ENCODE assay signal across 2 cellular contexts in genomic region chr1:246506440-246506784, GRCh38.
TF ChIP-seq lines count a peak whose summit lies in the region.

No MANE protein-coding gene starts in this region.

TF ChIP-seq in GM12878, 131 proteins besides CTCF, POLR2A, EP300 and RAD21:
- no peak for TF ChIP-seq SKIL (IDR thresholded peaks at IDR 0.05; ENCODE audit: low read depth, poor library complexity, severe bottlenecking)
- TF ChIP-seq CHD2 (IDR thresholded peaks at IDR 0.05; ENCODE audit: borderline replicate concordance, low read depth, low read length) = 0 out of 2 replicates have a peak, but pooled peaks have one; percentile 4
- TF ChIP-seq MXI1 (IDR thresholded peaks at IDR 0.05; ENCODE audit: low read depth, low read length) = 0 out of 2 replicates have a peak, but pooled peaks have one; percentile 44

TF ChIP-seq in HepG2, 621 proteins besides CTCF, POLR2A, EP300 and RAD21:
- no peak for TF ChIP-seq SP1 (IDR thresholded peaks at IDR 0.05)
- TF ChIP-seq SP1 (CRISPR knock-in tag; IDR thresholded peaks at IDR 0.05) = no peak
- 0 out of 2 replicates have a peak, but pooled peaks have one; percentile 19 for TF ChIP-seq ARNTL (CRISPR knock-in tag; IDR thresholded peaks at IDR 0.05)
- no peak for TF ChIP-seq SSRP1 (CRISPR knock-in tag; IDR thresholded peaks at IDR 0.05)
- no peak for TF ChIP-seq REXO4 (CRISPR knock-in tag; IDR thresholded peaks at IDR 0.05; ENCODE audit: borderline replicate concordance)
- 0 out of 2 replicates have a peak, but pooled peaks have one; percentile 52 for TF ChIP-seq ZNF235 (CRISPR knock-in tag; IDR thresholded peaks at IDR 0.05; ENCODE audit: borderline replicate concordance)
- no peak for TF ChIP-seq HOMEZ (CRISPR knock-in tag; IDR thresholded peaks at IDR 0.05; ENCODE audit: low read depth)
- TF ChIP-seq SALL1 (CRISPR knock-in tag; IDR thresholded peaks at IDR 0.05) = no peak
- TF ChIP-seq HHEX (CRISPR knock-in tag; IDR thresholded peaks at IDR 0.05) = no peak
- TF ChIP-seq ZNF253 (CRISPR knock-in tag; IDR thresholded peaks at IDR 0.05; ENCODE audit: borderline replicate concordance) = no peak
- no peak for TF ChIP-seq TSC22D2 (CRISPR knock-in tag; IDR thresholded peaks at IDR 0.05; ENCODE audit: borderline replicate concordance)
- no peak for TF ChIP-seq ZBTB25 (CRISPR knock-in tag; IDR thresholded peaks at IDR 0.05)
- TF ChIP-seq ZFP1 (CRISPR knock-in tag; IDR thresholded peaks at IDR 0.05) = no peak
- TF ChIP-seq PHF20 (CRISPR knock-in tag; IDR thresholded peaks at IDR 0.05) = no peak
- TF ChIP-seq NFYC (CRISPR knock-in tag; IDR thresholded peaks at IDR 0.05) = no peak
- 0 out of 2 replicates have a peak, but pooled peaks have one; percentile 25 for TF ChIP-seq CCDC6 (CRISPR knock-in tag; IDR thresholded peaks at IDR 0.05)
- no peak for TF ChIP-seq ARNT (IDR thresholded peaks at IDR 0.05)
- no peak for TF ChIP-seq TBL1XR1 (IDR thresholded peaks at IDR 0.05; ENCODE audit: borderline replicate concordance, low read length, partially characterized antibody)
- TF ChIP-seq THAP9 (CRISPR knock-in tag; IDR thresholded peaks at IDR 0.05; ENCODE audit: borderline replicate concordance) = 0 out of 2 replicates have a peak, but pooled peaks have one; percentile 30
